Comparison of ENCODE assay signal across 28 cellular contexts in genomic region chr10:118973744-118974143, GRCh38. TPM values are rescaled to one million over a fixed set of nuclear protein-coding genes. Genes with fewer than 3 reads are reported as not detected.
"Had no signal": no experiment of that assay in that cellular context is flagged by ENCODE, and none has a peak within 500 bp of the region (broad histone marks: within the 10 kb centered on the region; RNA-seq: fewer than 3 reads in every experiment).

No MANE protein-coding gene starts in this region.

- H3K27me3 Mint-ChIP-seq: progenitor cell of endocrine pancreas had no signal

- H3K4me2 ChIP-seq: neural progenitor cell had no signal

- H3K4me1 Mint-ChIP-seq: natural killer cell; neural progenitor cell; stimulated activated effector memory CD8-positive, alpha-beta T cell treated with anti-CD3 and anti-CD28 coated beads, Interleukin-12 subunit alpha, Interleukin-12 subunit beta, amount 100 ng/mL, for 72 hours; stimulated activated naive B cell treated with anti-CD40 and anti-IgM and Interleukin-4, amounts not matched to agents 10 μg/mL and 1 μg/mL and 100 μg/mL, for 72 hours had no signal

- H3K4me3 ChIP-seq: neural progenitor cell, ovary, psoas muscle, right lobe of liver, sigmoid colon, spleen, stomach, thoracic aorta, thyroid gland, tibial nerve, upper lobe of left lung had no signal

- ATAC-seq: naive thymus-derived CD4-positive, alpha-beta T cell; natural killer cell; psoas muscle; right cardiac atrium; right lobe of liver; stimulated activated effector memory CD8-positive, alpha-beta T cell treated with anti-CD3 and anti-CD28 coated beads, Interleukin-12 subunit alpha, Interleukin-12 subunit beta, amount 100 ng/mL, for 72 hours; stimulated activated naive B cell treated with anti-CD40 and anti-IgM and Interleukin-4, amounts not matched to agents 10 μg/mL and 1 μg/mL and 100 μg/mL, for 72 hours had no signal

- H3K36me3 ChIP-seq: neural progenitor cell, ovary, right lobe of liver, sigmoid colon, spleen, stomach, thoracic aorta, thyroid gland, tibial nerve, upper lobe of left lung had no signal

- H3K27me3 ChIP-seq: neural progenitor cell, ovary, right lobe of liver, sigmoid colon, stomach, thyroid gland, tibial nerve, upper lobe of left lung had no signal

- H2AFZ ChIP-seq: neural progenitor cell, parathyroid adenoma had no signal

- H3K36me3 Mint-ChIP-seq: natural killer cell; neural progenitor cell; stimulated activated effector memory CD8-positive, alpha-beta T cell treated with anti-CD3 and anti-CD28 coated beads, Interleukin-12 subunit alpha, Interleukin-12 subunit beta, amount 100 ng/mL, for 72 hours; stimulated activated naive B cell treated with anti-CD40 and anti-IgM and Interleukin-4, amounts not matched to agents 10 μg/mL and 1 μg/mL and 100 μg/mL, for 72 hours had no signal

- H3K9ac ChIP-seq: neural progenitor cell, parathyroid adenoma had no signal

- H3K79me2 ChIP-seq: parathyroid adenoma had no signal

- H3K4me3 Mint-ChIP-seq: naive thymus-derived CD4-positive, alpha-beta T cell; natural killer cell; nephron; neural progenitor cell; stimulated activated effector memory CD8-positive, alpha-beta T cell treated with anti-CD3 and anti-CD28 coated beads, Interleukin-12 subunit alpha, Interleukin-12 subunit beta, amount 100 ng/mL, for 72 hours; stimulated activated naive B cell treated with anti-CD40 and anti-IgM and Interleukin-4, amounts not matched to agents 10 μg/mL and 1 μg/mL and 100 μg/mL, for 72 hours; stimulated activated naive CD8-positive, alpha-beta T cell treated with anti-CD3 and anti-CD28 coated beads, Interleukin-15, Interleukin-2, amounts not matched to agents 100 ng/mL and 50 ng/mL, for 24 hours had no signal

- H3K27ac Mint-ChIP-seq: naive thymus-derived CD4-positive, alpha-beta T cell; natural killer cell; nephron; neural progenitor cell; progenitor cell of endocrine pancreas; stimulated activated effector memory CD8-positive, alpha-beta T cell treated with anti-CD3 and anti-CD28 coated beads, Interleukin-12 subunit alpha, Interleukin-12 subunit beta, amount 100 ng/mL, for 72 hours; stimulated activated naive B cell treated with anti-CD40 and anti-IgM and Interleukin-4, amounts not matched to agents 10 μg/mL and 1 μg/mL and 100 μg/mL, for 72 hours; stimulated activated naive CD8-positive, alpha-beta T cell treated with anti-CD3 and anti-CD28 coated beads, Interleukin-15, Interleukin-2, amounts not matched to agents 100 ng/mL and 50 ng/mL, for 24 hours had no signal

- DNase-seq: naive thymus-derived CD4-positive, alpha-beta T cell; natural killer cell; occipital lobe; ovary; posterior cingulate gyrus; psoas muscle; right cardiac atrium; right lobe of liver; sigmoid colon; small intestine; spleen; stimulated activated CD4-positive, alpha-beta T cell treated with anti-CD3 and anti-CD28 coated beads, Interleukin-12 subunit alpha, Interleukin-12 subunit beta, amount 100 ng/mL, for 4 hours; stimulated activated CD4-positive, alpha-beta T cell treated with anti-CD3 and anti-CD28 coated beads, Interleukin-2, amount 100 ng/mL, for 24 hours; stimulated activated CD4-positive, alpha-beta T cell treated with anti-CD3 and anti-CD28 coated beads, Interleukin-2, amount 100 ng/mL, for 48 hours; stimulated activated CD4-positive, alpha-beta T cell treated with anti-CD3 and anti-CD28 coated beads, Interleukin-4, amount 100 ng/mL, for 24 hours; stimulated activated naive B cell treated with anti-CD40 and anti-IgM and Interleukin-4, amounts not matched to agents 10 μg/mL and 1 μg/mL and 100 μg/mL, for 72 hours; stimulated activated naive CD4-positive, alpha-beta T cell treated with Interleukin-2 at 50 U/mL for 16 hours; stomach; thyroid gland; upper lobe of left lung had no signal

- H3K27ac ChIP-seq: neural progenitor cell, ovary, parathyroid adenoma, psoas muscle, right lobe of liver, sigmoid colon, spleen, stomach, thoracic aorta, thyroid gland, tibial nerve, upper lobe of left lung had no signal

- H3K4me1 ChIP-seq: neural progenitor cell, parathyroid adenoma, psoas muscle, right lobe of liver, spleen, stomach, thyroid gland, tibial nerve, upper lobe of left lung had no signal

- H3K9me3 ChIP-seq: ovary, psoas muscle, right lobe of liver, thyroid gland had no signal

RNA-seq across cellular contexts. Expression of gene NANOS1, which starts 55.8 kb away (rescaled TPM):
- polyA plus RNA-seq: naive thymus-derived CD4-positive, alpha-beta T cell had no signal
